In genomic region chr7:107725138-107725740, GRCh38 we compare ENCODE assay signal across 8 cellular contexts. TPM values are rescaled to one million over a fixed set of nuclear protein-coding genes. Genes with fewer than 3 reads are reported as not detected.
A peak's percentile ranks its signal among the peaks of the same experiment; 100 is the strongest.
DNase-seq lines count a peak whose midpoint lies in the region; ATAC-seq and TF ChIP-seq lines count a peak whose summit lies in the region.

No MANE protein-coding gene starts in this region.

- no CpG with 5 or more reads among the region's 4 CpGs for WGBS in neuronal stem cell (ENCODE audit: extremely low coverage in 2 of 2, insufficient read length in 2 of 2, insufficient replicate concordance in 1 of 2), 2 donors
- WGBS in aorta, 2 donors: 19 to 20% methylated on average over 4 of the region's 4 CpGs

- no peak overlapping the region for H3K4ac ChIP-seq in neuronal stem cell (ENCODE audit: low read length)

- intact Hi-C loops in aorta (cut with DNase I): loop anchor here (2.0 to 10.0 kb wide), 4 partner anchors 140 to 520 kb away; partner anchors contain the start of genes BCAP29 (in 1 of the 2), COG5 (in 1 of the 2) and DUS4L (in 1 of the 2)

- CTCF ChIA-PET in AG04449 (lab: Yijun Ruan, JAX): interaction anchor here (0.7 to 8.0 kb wide), 28 partner anchors 8 to 538 kb away, joined by 3 to 106 read pairs (median 4); partner anchors contain the start of genes BCAP29 and CBLL1

- TF ChIP-seq CTCF in AG04449 (IDR thresholded peaks at IDR 0.05; ENCODE audit: insufficient read depth, low read length, missing control alignments) (peak; percentile 41), GM10266 (IDR thresholded peaks at IDR 0.05; ENCODE audit: control insufficient read depth, insufficient read depth, low read depth, missing control alignments) (peak; percentile 66)

- H2BK12ac ChIP-seq in neuronal stem cell (ENCODE audit: low read length): no peak overlapping the region

- H3K4me1 ChIP-seq in neuronal stem cell (ENCODE audit: control insufficient read depth in 2 of 2, insufficient read depth in 1 of 2, low read depth in 1 of 2, low read length in 2 of 2): no peaks in the 10 kb centered on the region
- H3K4me1 ChIP-seq in aorta (ENCODE audit: control insufficient read depth in 1 of 2, insufficient read depth in 2 of 2, low read length in 2 of 2): no peaks in the 10 kb centered on the region

- no peak overlapping the region for H3K14ac ChIP-seq in neuronal stem cell (ENCODE audit: low read length)

- H3K79me1 ChIP-seq in neuronal stem cell (ENCODE audit: low read depth, low read length): no peaks in the 10 kb centered on the region

- H3K4me3 ChIP-seq in AG04449 (ENCODE audit: low read depth, low read length) (no peak overlapping the region), neuronal stem cell (ENCODE audit: low read length in 2 of 2) (no peak overlapping the region), aorta (ENCODE audit: low read length in 2 of 2) (no peak overlapping the region)

- ATAC-seq in aorta (ENCODE audit: low FRiP score) (peak; percentile 64), GM19351 (IDR thresholded peaks at IDR 0.05; ENCODE audit: unreplicated experiment) (no peak)

- H2AFZ ChIP-seq in neuronal stem cell (ENCODE audit: low read length): no peak overlapping the region

- no peak overlapping the region for H3K4me2 ChIP-seq in neuronal stem cell (ENCODE audit: insufficient read depth, low read length, poor library complexity, severe bottlenecking)

- H3K9me3 ChIP-seq in neuronal stem cell (replicated peaks in 1 of 2; ENCODE audit: control insufficient read depth in 2 of 2, insufficient read depth in 1 of 2, low read depth in 1 of 2, low read length in 2 of 2) (no peaks in the 10 kb centered on the region), aorta (ENCODE audit: control insufficient read depth, low read length) (no peaks in the 10 kb centered on the region)

- H4K91ac ChIP-seq in neuronal stem cell (ENCODE audit: low read depth, low read length, poor library complexity): no peak overlapping the region

- no peak overlapping the region for H2BK15ac ChIP-seq in neuronal stem cell (ENCODE audit: low read length)

- H3K23ac ChIP-seq in neuronal stem cell (ENCODE audit: low read depth, low read length, poor library complexity): peak overlapping the region; percentile 76

- H2BK120ac ChIP-seq in neuronal stem cell (ENCODE audit: low read depth, low read length): no peak overlapping the region

- no peaks in the 10 kb centered on the region for H3K36me3 ChIP-seq in neuronal stem cell (replicated peaks in 1 of 2; ENCODE audit: control insufficient read depth in 2 of 2, insufficient read depth in 2 of 2, low read length in 2 of 2)
- H3K36me3 ChIP-seq in aorta (ENCODE audit: control insufficient read depth in 1 of 2, insufficient read depth in 2 of 2, low read length in 1 of 2): no peaks in the 10 kb centered on the region

- POLR2A ChIA-PET in AG04449 (lab: Yijun Ruan, JAX): no interaction called here

- no peak overlapping the region for H3K9ac ChIP-seq in neuronal stem cell (ENCODE audit: low read depth, low read length, poor library complexity)

- no peak overlapping the region for H4K8ac ChIP-seq in neuronal stem cell (ENCODE audit: low read depth, low read length)

- H2BK5ac ChIP-seq in neuronal stem cell (ENCODE audit: low read length): no peak overlapping the region

- H3K27ac ChIP-seq in epithelial cell of prostate (no peak overlapping the region), neuronal stem cell (replicated peaks; ENCODE audit: low read length) (no peak overlapping the region), aorta (ENCODE audit: low read depth in 1 of 2, low read length in 2 of 2) (no peak overlapping the region)

- no peak overlapping the region for H3K18ac ChIP-seq in neuronal stem cell (ENCODE audit: low read length)

- H2AK5ac ChIP-seq in neuronal stem cell (ENCODE audit: low read depth, low read length): no peak overlapping the region

- H3K27me3 ChIP-seq in neuronal stem cell (ENCODE audit: control insufficient read depth in 3 of 3, insufficient read depth in 3 of 3, low read depth in 1 of 3, low read length in 3 of 3): peaks cover 0 to 2% (median 0%) of the 10 kb centered on the region in 3 experiments
- H3K27me3 ChIP-seq in aorta (ENCODE audit: control insufficient read depth in 1 of 2, insufficient read depth in 2 of 2, low read length in 1 of 2): no peaks in the 10 kb centered on the region

- peak; percentile 12 for DNase-seq in AG04449 (ENCODE audit: low read depth, low spot score)
- DNase-seq in GM10266 (ENCODE audit: extremely low spot score): peak; percentile 58
- peak; percentile 46 for DNase-seq in NCI-H2081 treated with DMSO at 0.1 percent for 48 hours (lab: John Stamatoyannopoulos, UW)
- peak; percentile 58 for DNase-seq in activated CD4-positive, alpha-beta T cell treated with anti-CD3 and anti-CD28 coated beads for 48 hours
- peak; percentile 51 for DNase-seq in epithelial cell of prostate (ENCODE audit: low read depth, low spot score)
- DNase-seq in neuronal stem cell (ENCODE audit: low spot score): peak; percentile 42
- DNase-seq in aorta: no peak

RNA-seq across cellular contexts. Expression of gene CBLL1, which starts 18.7 kb away (rescaled TPM):
- 40.6 TPM for polyA plus RNA-seq in neuronal stem cell (2013, experiment 1 of 2)
- 40.6 TPM for polyA plus RNA-seq in neuronal stem cell (2013, experiment 2 of 2)
- 10 to 100 TPM; 20.4 to 23.4 TPM for total RNA-seq in aorta
- polyA plus RNA-seq in aorta: 10 to 100 TPM in 1 of 2 donors, 1 to 10 TPM in 1; 8.6 to 13.8 TPM

Comparison
In these comparisons a context has a peak if more than half of its experiments do, and no peak if none do; other contexts are left out.
1. DNase-seq: peak in AG04449 (single experiment), GM10266 (single experiment), NCI-H2081 treated with DMSO at 0.1 percent for 48 hours (single experiment), activated CD4-positive, alpha-beta T cell treated with anti-CD3 and anti-CD28 coated beads for 48 hours (single experiment), epithelial cell of prostate (single experiment) and neuronal stem cell (single experiment); none in aorta (0 of 2).